Comparison of ENCODE assay signal across 28 cellular contexts in the genomic region with DNA sequence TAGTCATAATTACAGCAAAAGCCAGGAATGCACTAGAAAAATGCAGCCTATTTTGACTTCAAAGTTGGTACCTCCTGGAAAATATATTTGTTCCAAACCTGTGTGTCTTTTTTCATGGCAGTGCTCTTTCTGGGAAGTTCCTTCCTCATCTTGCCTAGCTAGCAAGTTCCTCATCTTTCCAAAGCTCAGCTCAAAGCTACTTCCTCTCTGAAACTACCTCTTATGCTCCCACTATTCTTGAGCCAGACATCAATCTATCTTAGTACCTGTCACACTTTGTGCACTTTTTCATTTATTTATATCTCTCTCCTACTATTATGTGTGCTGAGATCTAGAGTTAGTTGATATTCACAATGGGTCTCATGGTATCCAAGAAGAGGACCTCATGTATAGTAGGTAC.
"Had no signal": no experiment of that assay in that cellular context is flagged by ENCODE, and none has a peak within 500 bp of the region (broad histone marks: within the 10 kb centered on the region; RNA-seq: fewer than 3 reads in every experiment).

No MANE protein-coding gene starts in this region.

- H3K27me3 Mint-ChIP-seq: type B pancreatic cell had no signal

- H3K36me3 Mint-ChIP-seq: activated naive CD8-positive, alpha-beta T cell treated with anti-CD3 and anti-CD28 coated beads for 36 hours; natural killer cell; stimulated activated memory B cell treated with anti-CD40 and anti-IgM and Interleukin-4, amounts not matched to agents 10 μg/mL and 1 μg/mL and 100 μg/mL, for 72 hours; type B pancreatic cell had no signal

- H3K27ac ChIP-seq: breast epithelium, hepatocyte, sigmoid colon, testis, WERI-Rb-1 had no signal

- H3K4me3 Mint-ChIP-seq: activated naive CD8-positive, alpha-beta T cell treated with anti-CD3 and anti-CD28 coated beads for 36 hours; activated T-cell treated with anti-CD3 and anti-CD28 coated beads, Interleukin-2, amount 50 U/mL, for 4 hours; central memory CD8-positive, alpha-beta T cell; natural killer cell; stimulated activated memory B cell treated with anti-CD40 and anti-IgM and Interleukin-4, amounts not matched to agents 10 μg/mL and 1 μg/mL and 100 μg/mL, for 72 hours; T-helper 17 cell; type B pancreatic cell had no signal

- H3K27me3 ChIP-seq: breast epithelium, sigmoid colon, testis had no signal

- H3K27ac Mint-ChIP-seq: activated naive CD8-positive, alpha-beta T cell treated with anti-CD3 and anti-CD28 coated beads for 36 hours; activated T-helper 2 cell treated with anti-CD3 and anti-CD28 coated beads, Interferon-gamma antibody, Interleukin-2, Interleukin-4, amounts not matched to agents 10 μg/mL and 5 μg/mL and 100 μg/mL, durations not matched to agents 14 hours and 24 hours and 36 hours; natural killer cell; progenitor cell of endocrine pancreas; stimulated activated memory B cell treated with anti-CD40 and anti-IgM and Interleukin-4, amounts not matched to agents 10 μg/mL and 1 μg/mL and 100 μg/mL, for 72 hours; T-helper 17 cell; type B pancreatic cell had no signal

- H2AFZ ChIP-seq: hepatocyte had no signal

- H3K4me1 ChIP-seq: breast epithelium, sigmoid colon, testis had no signal

- H3K9me3 Mint-ChIP-seq: activated naive CD8-positive, alpha-beta T cell treated with anti-CD3 and anti-CD28 coated beads for 36 hours; activated T-cell treated with anti-CD3 and anti-CD28 coated beads, Interleukin-2, amount 50 U/mL, for 4 hours; activated T-helper 2 cell treated with anti-CD3 and anti-CD28 coated beads, Interferon-gamma antibody, Interleukin-2, Interleukin-4, amounts not matched to agents 10 μg/mL and 5 μg/mL and 100 μg/mL, durations not matched to agents 14 hours and 24 hours and 36 hours; central memory CD8-positive, alpha-beta T cell; stimulated activated memory B cell treated with anti-CD40 and anti-IgM and Interleukin-4, amounts not matched to agents 10 μg/mL and 1 μg/mL and 100 μg/mL, for 72 hours; type B pancreatic cell had no signal

- H3K79me2 ChIP-seq: hepatocyte had no signal

- H3K4me3 ChIP-seq: breast epithelium, hepatocyte, sigmoid colon, smooth muscle cell, testis had no signal

- DNase-seq: activated CD4-positive, alpha-beta T cell treated with anti-CD3 and anti-CD28 coated beads, Interleukin-2, amount 50 U/mL, for 4 hours; activated CD4-positive, CD25-positive, alpha-beta regulatory T cell treated with anti-CD3 and anti-CD28 coated beads, Interleukin-2, amount 50 U/mL, for 72 hours; activated CD8-positive, alpha-beta memory T cell treated with anti-CD3 and anti-CD28 coated beads, Interleukin-2, amount 50 U/mL, for 48 hours; activated naive CD4-positive, alpha-beta T cell treated with Interleukin-2 at 50 U/mL for 16 hours; activated naive CD8-positive, alpha-beta T cell treated with anti-CD3 and anti-CD28 coated beads for 36 hours; activated T-cell treated with anti-CD3 and anti-CD28 coated beads, Interleukin-2, amount 50 U/mL, for 4 hours; effector memory CD4-positive, alpha-beta T cell; foreskin melanocyte; glutamatergic neuron; left ventricle myocardium superior; mammary epithelial cell; midbrain; natural killer cell; retina; sigmoid colon; stimulated activated CD4-positive, alpha-beta T cell treated with anti-CD3 and anti-CD28 coated beads, Interleukin-15, amount 100 ng/mL, for 24 hours; T-helper 17 cell; testis; WERI-Rb-1 had no signal

- ATAC-seq: activated T-cell treated with anti-CD3 and anti-CD28 coated beads, Interleukin-2, amount 50 U/mL, for 4 hours; esophagus mucosa; left ventricle myocardium superior; natural killer cell; stimulated activated memory B cell treated with anti-CD40 and anti-IgM and Interleukin-4, amounts not matched to agents 10 μg/mL and 1 μg/mL and 100 μg/mL, for 72 hours; T-helper 17 cell had no signal

- H3K4me2 ChIP-seq: hepatocyte, smooth muscle cell had no signal

- H3K4me1 Mint-ChIP-seq: activated naive CD8-positive, alpha-beta T cell treated with anti-CD3 and anti-CD28 coated beads for 36 hours; central memory CD8-positive, alpha-beta T cell; natural killer cell; stimulated activated memory B cell treated with anti-CD40 and anti-IgM and Interleukin-4, amounts not matched to agents 10 μg/mL and 1 μg/mL and 100 μg/mL, for 72 hours; T-helper 17 cell had no signal

- H3K36me3 ChIP-seq: breast epithelium, sigmoid colon, WERI-Rb-1 had no signal
